Comparison of ENCODE assay signal across 1 cellular context in the genomic region with DNA sequence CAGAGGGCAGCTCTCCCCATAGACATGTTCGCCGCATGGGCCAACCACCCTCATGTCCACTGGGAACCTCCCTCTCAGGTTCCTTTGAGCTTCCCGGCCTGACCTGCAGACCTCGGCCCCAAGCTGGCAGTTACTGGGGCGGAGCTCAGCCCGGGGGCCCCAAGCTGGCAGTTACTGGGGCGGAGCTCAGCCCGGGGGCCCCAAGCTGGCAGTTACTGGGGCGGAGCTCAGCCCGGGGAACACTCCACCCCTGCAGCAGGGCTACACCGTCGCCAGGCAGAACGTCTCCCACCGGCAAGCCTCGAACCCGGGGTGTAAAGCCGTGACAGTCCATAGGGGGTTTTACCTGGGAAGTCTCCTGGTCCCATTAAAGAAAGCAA. TPM values are rescaled to one million over a fixed set of nuclear protein-coding genes. Genes with fewer than 3 reads are reported as not detected.
"Had no signal": no experiment of that assay in that cellular context is flagged by ENCODE, and none has a peak within 500 bp of the region (broad histone marks: within the 10 kb centered on the region; RNA-seq: fewer than 3 reads in every experiment).

No MANE protein-coding gene starts in this region.

RNA-seq across cellular contexts. Expression of a gene that starts 8.6 kb away (rescaled TPM):
- polyA plus RNA-seq: neural cell had no signal
